ENCODE assay signal across 8 cellular contexts in genomic region chr3:127831723-127832172, GRCh38. TPM values are rescaled to one million over a fixed set of nuclear protein-coding genes. Genes with fewer than 3 reads are reported as not detected.
DNase-seq lines count a peak whose midpoint lies in the region; ATAC-seq and FAIRE-seq lines count a peak whose summit lies in the region.

No MANE protein-coding gene starts in this region.

- peak; percentile 56 for ATAC-seq in Right ventricle myocardium inferior
- no peak for ATAC-seq in naive B cell (ENCODE audit: low read depth in 2 of 2)
- ATAC-seq in GM18520 (IDR thresholded peaks at IDR 0.05; ENCODE audit: unreplicated experiment), result no peak
- no peak for ATAC-seq in HG03108 (IDR thresholded peaks at IDR 0.05; ENCODE audit: unreplicated experiment)

- intact Hi-C loops in Right ventricle myocardium inferior (cut with DNase I), result loop anchor here (2.0 to 5.0 kb wide), 2 partner anchors 179 to 254 kb away; no protein-coding TSS in a partner anchor
- intact Hi-C loops in cardiac septum (cut with DNase I), result loop anchor here (2.0 kb wide), 1 partner anchor 179 kb away; no protein-coding TSS in a partner anchor

- H3K4me3 Mint-ChIP-seq in naive B cell, result no peak overlapping the region

- H3K36me3 Mint-ChIP-seq in naive B cell, result peaks cover 6 to 39% of the 10 kb centered on the region in 2 donors

- no peak for FAIRE-seq in frontal cortex (lab: Jason Lieb, UNC)

- H3K9me3 Mint-ChIP-seq in naive B cell, result peaks cover 16 to 48% (median 34%) of the 10 kb centered on the region in 7 donors

- DNase-seq in Right ventricle myocardium inferior (ENCODE audit: missing footprints), result no peak
- DNase-seq in cardiac septum (ENCODE audit: low spot score), result no peak
- peak; percentile 57 for DNase-seq in NOMO-1 treated with dmso at 0.1 percent for 144 hours (lab: John Stamatoyannopoulos, UW; ENCODE audit: unreplicated experiment)
- peak; percentile 73 for DNase-seq in dermis blood vessel endothelial cell
- DNase-seq in naive B cell, result peak; percentile 11
- no peak for DNase-seq in frontal cortex (ENCODE audit: low spot score in 2 of 2)

- H3K27me3 Mint-ChIP-seq in naive B cell, result peaks cover under 1 to 16% (median under 1%) of the 10 kb centered on the region in 3 donors

- H3K4me1 Mint-ChIP-seq in naive B cell, result peaks cover 7 to 12% (median 9%) of the 10 kb centered on the region in 3 donors

- no peak overlapping the region for H3K27ac Mint-ChIP-seq in naive B cell

RNA-seq across cellular contexts. Expression of gene MGLL, which starts 9.4 kb away (rescaled TPM):
- total RNA-seq in Right ventricle myocardium inferior (74.1 TPM), cardiac septum (45.7 TPM), dermis blood vessel endothelial cell (35.7 and 73.0 TPM in 2 replicates), frontal cortex (31.4 TPM)
- polyA plus RNA-seq in naive B cell (ENCODE audit: low read depth in 6 of 6), result 1 to 10 TPM in 3 of 6 donors, under 1 TPM in 2, not detected in 1; 0.40 to 3.6 (median 1.3) TPM

Comparison
In these comparisons a context has a peak if more than half of its experiments do, and no peak if none do; other contexts are left out.
1. DNase-seq: peak in NOMO-1 treated with dmso at 0.1 percent for 144 hours (single experiment), dermis blood vessel endothelial cell (single experiment) and naive B cell (single experiment); none in Right ventricle myocardium inferior (single experiment), cardiac septum (single experiment) and frontal cortex (0 of 2).